16 cellular contexts compared by ENCODE assay signal in the genomic region with DNA sequence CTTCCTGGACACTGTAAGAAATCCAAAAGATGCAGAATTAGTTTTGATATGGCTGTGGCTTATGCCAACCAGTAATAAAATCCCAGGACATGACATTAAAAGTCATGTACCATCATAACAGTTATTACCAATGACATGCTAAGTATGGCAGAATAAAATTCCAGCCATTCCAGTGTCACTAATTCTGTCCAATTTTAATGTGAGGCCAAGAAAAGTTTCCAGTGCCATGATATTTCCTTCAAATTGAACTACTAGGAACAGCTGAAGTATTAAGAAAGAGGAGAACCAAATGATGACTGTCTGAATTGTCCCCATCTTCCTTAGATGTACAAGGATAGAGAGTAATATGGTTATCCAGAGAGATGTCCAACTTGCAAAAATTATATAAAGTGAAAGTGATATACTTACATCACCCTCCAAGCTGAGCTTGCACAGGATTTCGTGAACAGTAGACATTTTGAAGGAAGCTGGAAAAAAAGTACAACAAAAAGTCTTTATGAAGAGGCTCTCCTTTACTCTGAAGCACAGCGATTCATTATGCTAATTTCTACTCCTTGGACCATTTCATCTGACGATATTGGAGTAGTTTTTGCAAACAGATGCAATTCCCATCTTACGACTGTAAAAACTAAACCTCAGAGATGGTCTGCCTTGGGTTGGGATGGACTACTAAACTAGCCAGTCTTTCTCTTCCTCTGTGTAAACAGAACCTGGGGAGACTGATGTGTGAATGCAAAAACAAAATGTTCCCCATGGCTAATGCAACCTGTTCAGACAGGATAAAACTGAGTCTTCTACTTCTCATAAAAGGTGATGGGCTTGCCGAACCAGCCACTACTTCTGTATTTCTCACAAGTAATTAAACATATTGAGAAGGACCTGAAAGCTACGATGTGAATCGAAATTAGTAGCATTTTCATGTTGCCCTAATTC. TPM values are rescaled to one million over a fixed set of nuclear protein-coding genes. Genes with fewer than 3 reads are reported as not detected.
DNase-seq lines count a peak whose midpoint lies in the region; ATAC-seq and TF ChIP-seq lines count a peak whose summit lies in the region.
"Had no signal": no experiment of that assay in that cellular context is flagged by ENCODE, and none has a peak within 500 bp of the region (broad histone marks: within the 10 kb centered on the region; RNA-seq: fewer than 3 reads in every experiment).

No MANE protein-coding gene starts in this region.

- intact Hi-C loops in ascending aorta (cut with DNase I) = no loop called here
- intact Hi-C loops in posterior cingulate gyrus (cut with DNase I) = no loop called here

- H3K4me3 ChIP-seq in ascending aorta = no peak overlapping the region
- H3K4me3 ChIP-seq in fibroblast of mammary gland (ENCODE audit: control insufficient read depth, low read depth, low read length) = no peak overlapping the region
- H3K4me3 ChIP-seq in skeletal muscle satellite cell (ENCODE audit: low read length) = no peak overlapping the region
- H3K4me3 ChIP-seq: neural progenitor cell, tibial nerve had no signal

- H3K4me2 ChIP-seq in skeletal muscle satellite cell (ENCODE audit: low read length) = peak overlapping the region; percentile 46
- H3K4me2 ChIP-seq: neural progenitor cell had no signal

- peaks cover 19 to 24% of the 10 kb centered on the region in 2 donors for H3K36me3 ChIP-seq in ascending aorta
- H3K36me3 ChIP-seq in skeletal muscle satellite cell (ENCODE audit: insufficient read depth, low read length) = peaks cover 83% of the 10 kb centered on the region
- H3K36me3 ChIP-seq: neural progenitor cell had no signal

- DNase-seq in EL = peak; percentile 26
- DNase-seq in ascending aorta (ENCODE audit: low spot score in 2 of 2) = no peak
- peak; percentile 26 for DNase-seq in fibroblast of mammary gland (ENCODE audit: low read depth)
- DNase-seq in posterior cingulate gyrus = no peak
- DNase-seq: activated B cell treated with CpG ODN at 0.5 μM for 24 hours; CD8-positive, alpha-beta T cell; hypothalamus; NCI-H1092; SHP77 had no signal

- ATAC-seq in HG03045 (IDR thresholded peaks at IDR 0.05; ENCODE audit: unreplicated experiment) (no peak), GM18519 (IDR thresholded peaks at IDR 0.05; ENCODE audit: low FRiP score, unreplicated experiment) (no peak), GM19455 (IDR thresholded peaks at IDR 0.05; ENCODE audit: unreplicated experiment) (no peak)
- ATAC-seq: CD8-positive, alpha-beta T cell; stimulated activated memory B cell treated with anti-CD40 and anti-IgM and Interleukin-4, amounts not matched to agents 10 μg/mL and 1 μg/mL and 100 μg/mL, for 72 hours had no signal

- H3K4me1 ChIP-seq in ascending aorta (peaks cover 16 to 81% of the 10 kb centered on the region in 2 donors), skeletal muscle satellite cell (ENCODE audit: control insufficient read depth, insufficient read depth, low read length) (peaks cover 90% of the 10 kb centered on the region)
- H3K4me1 ChIP-seq: neural progenitor cell had no signal

- no peaks in the 10 kb centered on the region for H3K27me3 ChIP-seq in ascending aorta
- H3K27me3 ChIP-seq in skeletal muscle satellite cell (ENCODE audit: control insufficient read depth, insufficient read depth, low read length) = no peaks in the 10 kb centered on the region
- H3K27me3 ChIP-seq: tibial nerve had no signal

- H3K27ac ChIP-seq in ascending aorta = peak overlapping the region; percentile 39 to 47
- H3K27ac ChIP-seq: neural progenitor cell had no signal

- TF ChIP-seq CTCF in ascending aorta (IDR thresholded peaks at IDR 0.05) = no peak
- TF ChIP-seq CTCF in fibroblast of mammary gland (conservative IDR thresholded peaks at IDR 0.05; ENCODE audit: control insufficient read depth, insufficient read depth, low read depth, low read length) = no peak

- H3K9ac ChIP-seq in skeletal muscle satellite cell (ENCODE audit: low read depth, low read length) = no peak overlapping the region
- H3K9ac ChIP-seq: neural progenitor cell had no signal

- H3K9me3 ChIP-seq in ascending aorta = no peaks in the 10 kb centered on the region
- H3K9me3 ChIP-seq in skeletal muscle satellite cell (replicated peaks; ENCODE audit: low read length) = no peaks in the 10 kb centered on the region
- H3K9me3 ChIP-seq: tibial nerve had no signal

RNA-seq across cellular contexts. Expression of gene ANXA2, which starts 11.9 kb away (rescaled TPM):
- 730 TPM for total RNA-seq in ascending aorta
- 4,583 and 5,218 TPM in 2 replicates for total RNA-seq in skeletal muscle satellite cell (2012; rRNA removed)

Comparison
In these comparisons a context has a peak if more than half of its experiments do, and no peak if none do; other contexts are left out.
1. DNase-seq: peak in EL (single experiment) and fibroblast of mammary gland (single experiment); none in ascending aorta (0 of 2) and posterior cingulate gyrus (0 of 10).